Comparison of ENCODE assay signal across 1 cellular context in genomic region chr21:10412928-10413246, GRCh38.
TF ChIP-seq lines count a peak whose summit lies in the region.

No MANE protein-coding gene starts in this region.

TF ChIP-seq in K562, 482 proteins besides CTCF, POLR2A, EP300 and RAD21 (continued from another document):
- 0 out of 2 replicates have a peak, but pooled peaks have one; percentile 51 for TF ChIP-seq ZNF407 (IDR thresholded peaks at IDR 0.05; ENCODE audit: low read depth)
- peak; percentile 85; the same call in 1 of the 2 replicates for TF ChIP-seq NFATC3 (IDR thresholded peaks at IDR 0.05)
